Comparison of ENCODE assay signal across 19 cellular contexts in the genomic region with DNA sequence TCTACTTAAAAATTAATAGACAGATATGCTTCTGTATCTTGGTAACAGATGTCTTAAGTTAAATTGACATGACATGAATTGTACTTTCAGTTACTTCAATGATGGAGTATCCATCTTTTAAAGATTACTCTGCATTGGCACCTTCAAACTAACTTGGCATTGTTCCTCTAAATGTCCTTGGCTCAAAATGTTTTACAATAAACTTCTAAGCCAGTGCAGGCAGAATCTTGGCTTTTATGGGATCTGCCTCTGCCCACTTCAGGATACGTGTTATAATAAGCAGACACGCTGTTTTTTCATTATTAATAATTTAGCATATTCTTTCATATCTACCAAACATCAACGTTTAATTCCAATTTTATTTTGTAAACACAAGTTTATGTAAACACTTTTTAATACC.
"Had no signal": no experiment of that assay in that cellular context is flagged by ENCODE, and none has a peak within 500 bp of the region (broad histone marks: within the 10 kb centered on the region; RNA-seq: fewer than 3 reads in every experiment).

No MANE protein-coding gene starts in this region.

- H3K4me1 ChIP-seq: foreskin keratinocyte, lower lobe of right lung, thyroid gland had no signal

- H3K9me3 ChIP-seq: lower lobe of right lung, neutrophil, thyroid gland had no signal

- DNase-seq: caudate nucleus; cerebellar nuclear complex; cortex of kidney; effector CD4-positive, alpha-beta T cell; foreskin keratinocyte; left ventricle myocardium superior; lower lobe of right lung; naive B cell; posterior cingulate gyrus; stimulated activated CD4-positive, alpha-beta T cell treated with anti-CD3 and anti-CD28 coated beads, Interleukin-2, amount 100 ng/mL, for 24 hours; stimulated activated CD4-positive, alpha-beta T cell treated with anti-CD3 and anti-CD28 coated beads, Interleukin-4, amount 100 ng/mL, for 24 hours; stimulated activated naive CD8-positive, alpha-beta T cell treated with anti-CD3 and anti-CD28 coated beads, Interleukin-15, amount 100 ng/mL, for 72 hours; thyroid gland; trophoblast cell had no signal

- H3K27ac ChIP-seq: foreskin keratinocyte, lower lobe of right lung, neutrophil, thyroid gland had no signal

- FAIRE-seq: keratinocyte had no signal

- H3K4me3 ChIP-seq: lower lobe of right lung, thyroid gland had no signal

- ATAC-seq: foreskin keratinocyte; left ventricle myocardium superior; lower lobe of right lung; natural killer cell treated with Interleukin-12 subunit alpha and Interleukin-12 subunit beta and Interleukin-15 and Interleukin-18, amount 100 ng/mL, for 72 hours; sciatic nerve; stimulated activated effector memory CD8-positive, alpha-beta T cell treated with anti-CD3 and anti-CD28 coated beads, Interleukin-12 subunit alpha, Interleukin-12 subunit beta, amount 100 ng/mL, for 72 hours; stimulated activated naive CD8-positive, alpha-beta T cell treated with anti-CD3 and anti-CD28 coated beads, Interleukin-15, amount 100 ng/mL, for 72 hours had no signal

- H3K27me3 ChIP-seq: foreskin keratinocyte, neutrophil, thyroid gland had no signal

- H3K36me3 ChIP-seq: lower lobe of right lung, neutrophil, thyroid gland had no signal
